3 cellular contexts compared by ENCODE assay signal in genomic region chr2:131309833-131310232, GRCh38. TPM values are rescaled to one million over a fixed set of nuclear protein-coding genes. Genes with fewer than 3 reads are reported as not detected.
"Had no signal": no experiment of that assay in that cellular context is flagged by ENCODE, and none has a peak within 500 bp of the region (broad histone marks: within the 10 kb centered on the region; RNA-seq: fewer than 3 reads in every experiment).

No MANE protein-coding gene starts in this region.

RNA-seq across cellular contexts. Expression of gene RAB6D, which starts 54.1 kb away (rescaled TPM):
- polyA plus RNA-seq: naive thymus-derived CD4-positive, alpha-beta T cell; naive thymus-derived CD8-positive, alpha-beta T cell; ovary had no signal
